Comparison of ENCODE assay signal across 11 cellular contexts in genomic region chr4:154616731-154617130, GRCh38. TPM values are rescaled to one million over a fixed set of nuclear protein-coding genes. Genes with fewer than 3 reads are reported as not detected.
DNase-seq lines count a peak whose midpoint lies in the region; ATAC-seq and FAIRE-seq lines count a peak whose summit lies in the region.
"Had no signal": no experiment of that assay in that cellular context is flagged by ENCODE, and none has a peak within 500 bp of the region (broad histone marks: within the 10 kb centered on the region; RNA-seq: fewer than 3 reads in every experiment).

No MANE protein-coding gene starts in this region.

- no peak for FAIRE-seq in small intestine (lab: Jason Lieb, UNC)

- peaks cover 0 to 8% of the 10 kb centered on the region in 2 donors for H3K4me1 ChIP-seq in small intestine (ENCODE audit: control insufficient read depth in 2 of 2, insufficient read depth in 1 of 2, low read depth in 1 of 2, low read length in 1 of 2)
- H3K4me1 ChIP-seq: foreskin keratinocyte had no signal

- H3K9me3 ChIP-seq in small intestine (ENCODE audit: control insufficient read depth, low read depth) = no peaks in the 10 kb centered on the region

- no peaks in the 10 kb centered on the region for H3K9me3 Mint-ChIP-seq in activated T-cell treated with anti-CD3 and anti-CD28 coated beads, Interleukin-2, amount 50 U/mL, for 72 hours

- DNase-seq in activated T-cell treated with anti-CD3 and anti-CD28 coated beads, Interleukin-2, amount 50 U/mL, for 72 hours = no peak
- no peak for DNase-seq in activated T-cell treated with anti-CD3 and anti-CD28 coated beads, Interleukin-2, amount 50 U/mL, for 48 hours
- DNase-seq in small intestine (peak; percentile 10), NCI-H2171 treated with DMSO at 0.1 percent for 48 hours (lab: John Stamatoyannopoulos, UW) (no peak), HPDE6-E6E7 (ENCODE audit: extremely low spot score) (no peak)
- DNase-seq in activated CD4-positive, alpha-beta T cell treated with anti-CD3 and anti-CD28 coated beads for 4 hours = no peak
- DNase-seq: foreskin keratinocyte had no signal

- no peak overlapping the region for H3K27ac ChIP-seq in small intestine (ENCODE audit: low read depth in 1 of 2, low read length in 1 of 2)
- H3K27ac ChIP-seq: foreskin keratinocyte had no signal

- H3K27me3 Mint-ChIP-seq in activated T-cell treated with anti-CD3 and anti-CD28 coated beads, Interleukin-2, amount 50 U/mL, for 72 hours (ENCODE audit: low read depth) = no peaks in the 10 kb centered on the region

- H3K4me3 Mint-ChIP-seq in activated T-cell treated with anti-CD3 and anti-CD28 coated beads, Interleukin-2, amount 50 U/mL, for 72 hours = peak overlapping the region in 1 of 2 donors; percentile 10

- H3K27ac Mint-ChIP-seq in activated T-cell treated with anti-CD3 and anti-CD28 coated beads, Interleukin-2, amount 50 U/mL, for 72 hours = no peak overlapping the region

- H3K36me3 ChIP-seq in small intestine (ENCODE audit: control insufficient read depth in 2 of 2, insufficient read depth in 2 of 2, low read length in 2 of 2) = no peaks in the 10 kb centered on the region

- no peaks in the 10 kb centered on the region for H3K36me3 Mint-ChIP-seq in activated T-cell treated with anti-CD3 and anti-CD28 coated beads, Interleukin-2, amount 50 U/mL, for 72 hours (ENCODE audit: insufficient read depth in 2 of 2)

- ATAC-seq in activated T-cell treated with anti-CD3 and anti-CD28 coated beads, Interleukin-2, amount 50 U/mL, for 72 hours (replicated peaks in 1 of 2) = peak; percentile 50 to 51
- ATAC-seq in GM21825 (IDR thresholded peaks at IDR 0.05; ENCODE audit: unreplicated experiment) (peak; percentile 94), HG03442 (IDR thresholded peaks at IDR 0.05; ENCODE audit: unreplicated experiment) (peak; percentile 93)
- ATAC-seq: foreskin keratinocyte had no signal

- peaks cover 12% of the 10 kb centered on the region for H3K4me1 Mint-ChIP-seq in activated T-cell treated with anti-CD3 and anti-CD28 coated beads, Interleukin-2, amount 50 U/mL, for 72 hours (ENCODE audit: low read depth)

- no peak overlapping the region for H3K4me3 ChIP-seq in small intestine (ENCODE audit: low read depth in 1 of 2, low read length in 2 of 2)

- H3K27me3 ChIP-seq in small intestine (ENCODE audit: control insufficient read depth in 2 of 2, insufficient read depth in 2 of 2, low read length in 2 of 2) = peaks cover 0 to 1% of the 10 kb centered on the region in 2 donors

- 23 to 56% (median 50%) methylated on average over 2 of the region's 2 CpGs for WGBS in small intestine, 3 donors

RNA-seq across cellular contexts. Expression of gene FGG, which starts 4.3 kb away (rescaled TPM):
- not detected for total RNA-seq in activated T-cell treated with anti-CD3 and anti-CD28 coated beads, Interleukin-2, amount 50 U/mL, for 72 hours
- under 1 TPM in 1 of 3 donors, not detected in 2; 0.42 TPM for polyA plus RNA-seq in small intestine
- total RNA-seq: foreskin keratinocyte, LHCN-M2, myocyte had no signal
- polyA plus RNA-seq: foreskin keratinocyte had no signal

RNA-seq across cellular contexts. Expression of gene FGA, which starts 26.2 kb away (rescaled TPM):
- total RNA-seq in activated T-cell treated with anti-CD3 and anti-CD28 coated beads, Interleukin-2, amount 50 U/mL, for 72 hours = not detected
- polyA plus RNA-seq in small intestine = under 1 TPM in 1 of 3 donors, not detected in 2; 0.36 TPM
- total RNA-seq: foreskin keratinocyte, LHCN-M2, myocyte had no signal
- polyA plus RNA-seq: foreskin keratinocyte had no signal

RNA-seq across cellular contexts. Expression of gene FGB, which starts 53.9 kb away (rescaled TPM):
- not detected for total RNA-seq in activated T-cell treated with anti-CD3 and anti-CD28 coated beads, Interleukin-2, amount 50 U/mL, for 72 hours
- polyA plus RNA-seq in small intestine = under 1 TPM in 1 of 3 donors, not detected in 2; 0.34 TPM
- total RNA-seq: foreskin keratinocyte, LHCN-M2, myocyte had no signal
- polyA plus RNA-seq: foreskin keratinocyte had no signal
